9 cellular contexts compared by ENCODE assay signal in the genomic region with DNA sequence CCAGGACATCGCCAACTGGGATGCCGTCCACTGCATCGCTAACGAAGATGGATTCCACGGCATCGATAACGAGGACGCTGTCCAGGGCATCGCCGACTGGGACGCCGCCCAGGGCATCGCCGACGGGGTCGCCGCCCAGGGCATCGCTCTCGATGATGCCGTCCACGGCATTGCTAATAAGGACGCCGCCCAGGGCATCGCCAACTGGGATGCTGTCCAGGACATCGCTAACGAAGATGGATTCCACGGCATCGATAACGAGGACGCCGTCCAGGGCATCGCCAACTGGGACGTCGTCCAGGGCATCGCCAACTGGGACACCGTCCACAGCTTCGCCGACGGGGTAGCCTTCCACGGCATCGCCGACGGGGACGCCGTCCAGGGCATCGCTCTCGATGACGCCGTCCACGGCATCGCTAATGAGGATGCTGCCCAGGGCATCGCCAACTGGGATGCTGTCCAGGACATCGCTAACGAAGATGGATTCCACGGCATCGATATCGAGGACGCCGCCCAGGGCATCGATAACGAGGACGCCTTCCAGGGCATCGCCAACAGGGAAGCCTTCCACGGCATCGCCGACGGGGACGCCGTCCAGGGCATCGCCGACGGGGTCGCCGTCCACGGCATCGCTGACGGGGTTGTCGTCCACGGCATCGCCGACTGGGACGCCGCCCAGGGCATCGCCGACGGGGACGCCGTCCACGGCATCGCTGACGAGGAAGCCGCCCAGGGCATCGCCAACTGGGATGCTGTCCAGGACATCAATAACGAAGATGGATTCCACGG.
"Had no signal": no experiment of that assay in that cellular context is flagged by ENCODE, and none has a peak within 500 bp of the region (broad histone marks: within the 10 kb centered on the region; RNA-seq: fewer than 3 reads in every experiment).

No MANE protein-coding gene starts in this region.

- H3K9ac ChIP-seq: GM23248 had no signal

- H3K36me3 ChIP-seq: HAP-1 had no signal

- H3K27ac ChIP-seq: GM23248, HL-60 had no signal

- ATAC-seq: HCT116, K562 had no signal

- FAIRE-seq: K562 had no signal

- H3K4me3 ChIP-seq: GM23248, HAP-1, K562 had no signal

- H3K4me3 Mint-ChIP-seq: HFFc6 had no signal

- H3K9me3 ChIP-seq: HAP-1 had no signal

- H2AFZ ChIP-seq: GM23248 had no signal

- DNase-seq: GM23248, GOT3, H7, HFFc6, IMR-90 had no signal

- H3K4me1 ChIP-seq: HAP-1 had no signal

- H3K27ac Mint-ChIP-seq: HFFc6 had no signal

- H3K9me3 Mint-ChIP-seq: HFFc6 had no signal
